Comparison of ENCODE assay signal across 8 cellular contexts in the genomic region with DNA sequence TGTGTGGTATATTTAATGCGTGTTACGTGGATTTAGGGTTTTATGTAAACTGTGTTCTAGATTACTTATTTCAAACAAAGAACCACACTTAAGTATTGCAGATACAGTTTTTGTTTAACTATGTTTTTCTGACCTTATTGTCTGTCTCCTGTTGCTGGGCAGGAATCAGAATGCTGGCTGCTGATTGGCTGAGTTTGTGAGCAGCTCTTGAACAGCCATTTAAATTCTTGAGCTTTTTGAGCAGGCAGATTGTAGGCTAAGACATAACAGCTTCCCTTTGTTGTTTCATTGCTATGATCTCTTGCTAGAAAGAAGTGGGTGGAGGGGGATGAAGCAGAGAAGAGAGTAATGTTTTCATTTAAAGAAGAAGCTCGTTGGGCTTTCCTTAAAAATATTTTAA. TPM values are rescaled to one million over a fixed set of nuclear protein-coding genes. Genes with fewer than 3 reads are reported as not detected.
DNase-seq lines count a peak whose midpoint lies in the region; ATAC-seq, FAIRE-seq and TF ChIP-seq lines count a peak whose summit lies in the region.

No MANE protein-coding gene starts in this region.

- H3K9ac ChIP-seq in keratinocyte (ENCODE audit: control insufficient read depth, extremely low read depth, insufficient read depth, low read length), result no peak overlapping the region

- H3K79me2 ChIP-seq in keratinocyte (ENCODE audit: control insufficient read depth, insufficient read depth, low read length), result peaks cover 69% of the 10 kb centered on the region

- DNase-seq in AG20443 (ENCODE audit: low spot score) (peak; percentile 56), HS-5 (ENCODE audit: low read depth) (peak; percentile 46), cerebellum (ENCODE audit: low spot score) (peak; percentile 51), keratinocyte (ENCODE audit: low read depth, low spot score) (peak; percentile 42), esophagus squamous epithelium (lab: John Stamatoyannopoulos, UW) (no peak)
- DNase-seq in stimulated activated CD4-positive, alpha-beta T cell treated with anti-CD3 and anti-CD28 coated beads, Interleukin-15, amount 100 ng/mL, for 48 hours (ENCODE audit: low read depth in 2 of 2), result peak; percentile 55 to 56

- intact Hi-C loops in esophagus squamous epithelium (cut with DNase I), result no loop called here

- peaks cover 4% of the 10 kb centered on the region for H3K9me3 ChIP-seq in keratinocyte (ENCODE audit: control insufficient read depth, low read depth, low read length)
- peaks cover 0 to 11% (median 7%) of the 10 kb centered on the region in 3 donors for H3K9me3 ChIP-seq in esophagus squamous epithelium

- 70 to 76% methylated on average over 3 of the region's 3 CpGs for WGBS in esophagus squamous epithelium, 2 donors

- H3K4me2 ChIP-seq in keratinocyte (ENCODE audit: control insufficient read depth, extremely low read depth, insufficient read depth, low read depth, low read length), result peak overlapping the region; percentile 71

- H4K20me1 ChIP-seq in keratinocyte (ENCODE audit: control insufficient read depth, extremely low read depth, insufficient read depth, low read length), result no peaks in the 10 kb centered on the region

- H3K9me1 ChIP-seq in keratinocyte (ENCODE audit: control insufficient read depth, extremely low read depth, insufficient read depth, low read length), result no peaks in the 10 kb centered on the region

- H3K27ac ChIP-seq in keratinocyte (ENCODE audit: control insufficient read depth, insufficient read depth, low read length) (peak overlapping the region; percentile 46), esophagus squamous epithelium (peak overlapping the region in 2 of 4 donors; percentile 53 to 64)

- H3K4me3 ChIP-seq in keratinocyte (ENCODE audit: control insufficient read depth in 2 of 3, extremely low read depth in 1 of 3, insufficient read depth in 2 of 3, low read depth in 1 of 3, low read length in 3 of 3), result no peak overlapping the region
- H3K4me3 ChIP-seq in esophagus squamous epithelium, result no peak overlapping the region

- peak; percentile 67 to 74 for ATAC-seq in activated CD4-positive, CD25-positive, alpha-beta regulatory T cell treated with anti-CD3 and anti-CD28 coated beads, Interleukin-2, amount 50 U/mL, for 24 hours
- no peak for ATAC-seq in HG03097 (IDR thresholded peaks at IDR 0.05; ENCODE audit: low FRiP score, unreplicated experiment)

- no peak for TF ChIP-seq POLR2A in esophagus squamous epithelium (IDR thresholded peaks at IDR 0.05)

- peak; percentile 73 for FAIRE-seq in keratinocyte (lab: Jason Lieb, UNC)

- TF ChIP-seq CTCF in keratinocyte (optimal IDR thresholded peaks at IDR 0.05 in 1 of 3, IDR thresholded peaks at IDR 0.05 in 1 of 3, conservative IDR thresholded peaks at IDR 0.05 in 1 of 3; ENCODE audit: extremely low read depth in 1 of 3, insufficient read depth in 2 of 3, low read length in 3 of 3) (no peak), esophagus squamous epithelium (IDR thresholded peaks at IDR 0.05) (no peak)

- no peak overlapping the region for H2AFZ ChIP-seq in keratinocyte (ENCODE audit: control insufficient read depth, low read length)

- dilution Hi-C loops in keratinocyte (cut with MboI; ENCODE audit: extremely low pct_ligation_motif_present, low sequenced_read_pairs), result no loop called here

- H3K27me3 ChIP-seq in keratinocyte (ENCODE audit: control insufficient read depth, extremely low read depth, insufficient read depth, low read length), result no peaks in the 10 kb centered on the region
- no peaks in the 10 kb centered on the region for H3K27me3 ChIP-seq in esophagus squamous epithelium

- H3K4me1 ChIP-seq in keratinocyte (ENCODE audit: control insufficient read depth, extremely low read depth, insufficient read depth, low read length) (peaks cover 19% of the 10 kb centered on the region), esophagus squamous epithelium (peaks cover 0 to 61% (median 0%) of the 10 kb centered on the region in 3 donors)

- H3K36me3 ChIP-seq in keratinocyte (ENCODE audit: control insufficient read depth in 2 of 2, extremely low read depth in 1 of 2, insufficient read depth in 2 of 2, low read length in 2 of 2) (peaks cover 3 to 6% of the 10 kb centered on the region in 2 experiments), esophagus squamous epithelium (peaks cover 0 to 20% (median 0%) of the 10 kb centered on the region in 3 donors)

RNA-seq across cellular contexts. Expression of a gene that starts 52.2 kb away (rescaled TPM):
- 103 TPM for total RNA-seq in cerebellum
- 9.6 to 16.3 TPM (median 9.8 TPM) in 3 replicates for polyA plus RNA-seq in keratinocyte
- 139 TPM for polyA plus RNA-seq in keratinocyte (2011; ENCODE audit: low read depth)
- polyA plus RNA-seq in keratinocyte (2011; cell fraction: cytosol; rRNA removed), result 7.3 and 12.5 TPM in 2 replicates
- polyA plus RNA-seq in keratinocyte (2011; cell fraction: nucleus; rRNA removed), result 27.7 and 35.2 TPM in 2 replicates
- polyA plus RNA-seq in keratinocyte (2012; ENCODE audit: low replicate concordance), result 11.1 and 13.1 TPM in 2 replicates
- polyA minus RNA-seq in keratinocyte, result 33.2 to 44.1 TPM (median 37.8 TPM) in 3 replicates
- polyA minus RNA-seq in keratinocyte (2011; cell fraction: cytosol; rRNA and poly(A)+ RNA removed), result 24.2 TPM
- polyA minus RNA-seq in keratinocyte (2011; cell fraction: nucleus; rRNA and poly(A)+ RNA removed), result 29.8 and 68.6 TPM in 2 replicates
- total RNA-seq in esophagus squamous epithelium, result 10 to 100 TPM; 29.2 to 38.7 (median 34.8) TPM
